1 cellular context compared by ENCODE assay signal in the genomic region with DNA sequence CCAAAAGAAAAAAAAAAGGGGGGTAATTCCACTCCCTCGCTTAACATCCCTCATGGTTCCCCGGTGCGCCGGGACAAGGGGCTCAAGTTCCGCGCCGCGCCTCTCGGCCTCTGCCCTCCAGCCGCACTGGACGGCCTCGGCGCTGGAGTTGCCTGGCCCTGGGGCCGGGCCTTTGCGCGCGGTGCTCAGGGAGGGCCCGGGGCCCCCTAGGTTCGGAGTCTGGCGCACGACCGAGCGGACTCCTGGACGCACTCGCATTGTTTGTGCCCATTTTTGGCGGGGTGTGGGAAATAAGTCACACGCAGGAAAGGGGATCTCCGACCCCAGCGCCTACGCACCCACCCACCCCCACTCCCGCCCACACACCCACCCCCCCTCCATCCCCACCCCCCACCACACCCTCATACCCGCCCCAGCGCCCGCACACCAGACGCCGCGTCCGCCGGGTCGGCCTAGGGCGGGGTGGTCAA.
TF ChIP-seq lines count a peak whose summit lies in the region.

No MANE protein-coding gene starts in this region.

TF ChIP-seq in IMR-90, 13 proteins besides CTCF, POLR2A, EP300 and RAD21:
- no peak for TF ChIP-seq MAFK (IDR thresholded peaks at IDR 0.05; ENCODE audit: low read depth, low read length)
- TF ChIP-seq CHD1 (IDR thresholded peaks at IDR 0.05; ENCODE audit: low read depth, low read length) = no peak
- no peak for TF ChIP-seq ELK1 (IDR thresholded peaks at IDR 0.05; ENCODE audit: borderline replicate concordance, low read depth, low read length)
- no peak for TF ChIP-seq RCOR1 (IDR thresholded peaks at IDR 0.05; ENCODE audit: insufficient replicate concordance, low read length)
- no peak for TF ChIP-seq MXI1 (IDR thresholded peaks at IDR 0.05; ENCODE audit: borderline replicate concordance, low read depth, low read length)
- no peak for TF ChIP-seq MAZ (IDR thresholded peaks at IDR 0.05; ENCODE audit: borderline replicate concordance, low read depth, low read length)
- TF ChIP-seq USF2 (IDR thresholded peaks at IDR 0.05; ENCODE audit: low read depth, low read length) = no peak
- TF ChIP-seq SMC3 (IDR thresholded peaks at IDR 0.05; ENCODE audit: low read depth, low read length) = no peak
- TF ChIP-seq RFX5 (IDR thresholded peaks at IDR 0.05; ENCODE audit: low read depth, low read length) = no peak
- TF ChIP-seq BHLHE40 (IDR thresholded peaks at IDR 0.05; ENCODE audit: low read depth, low read length) = no peak
- no peak for TF ChIP-seq CEBPB (IDR thresholded peaks at IDR 0.05; ENCODE audit: low read depth, low read length)
- TF ChIP-seq NFE2L2 (IDR thresholded peaks at IDR 0.05; ENCODE audit: low read depth, low read length) = no peak
- TF ChIP-seq FOS (IDR thresholded peaks at IDR 0.05; ENCODE audit: low read depth, low read length) = no peak
TF ChIP-seq in IMR-90: peak in this region for 0.
